Comparison of ENCODE assay signal across 10 cellular contexts in genomic region chr13:59458908-59459579, GRCh38.
DNase-seq lines count a peak whose midpoint lies in the region; ATAC-seq and TF ChIP-seq lines count a peak whose summit lies in the region.
"Had no signal": no experiment of that assay in that cellular context is flagged by ENCODE, and none has a peak within 500 bp of the region (broad histone marks: within the 10 kb centered on the region; RNA-seq: fewer than 3 reads in every experiment).

No MANE protein-coding gene starts in this region.

- H3K9me3 Mint-ChIP-seq in neural progenitor cell, result peaks cover 2% of the 10 kb centered on the region
- H3K9me3 Mint-ChIP-seq: activated T-helper 17 cell treated with anti-CD3 and anti-CD28 coated beads, Interleukin-2, amount 50 U/mL, for 72 hours; stimulated activated effector memory CD8-positive, alpha-beta T cell treated with anti-CD3 and anti-CD28 coated beads, Interleukin-12 subunit alpha, Interleukin-12 subunit beta, amount 100 ng/mL, for 72 hours had no signal

- DNase-seq in DMS53 treated with DMSO at 0.1 percent for 48 hours (lab: John Stamatoyannopoulos, UW; ENCODE audit: unreplicated experiment) (peak; percentile 34), NCI-H69 (lab: John Stamatoyannopoulos, UW) (peak; percentile 88), epithelial cell of esophagus (ENCODE audit: low read depth) (peak; percentile 26), neural progenitor cell (ENCODE audit: low spot score) (peak; percentile 17)
- no peak for DNase-seq in stimulated activated CD4-positive, alpha-beta T cell treated with anti-CD3 and anti-CD28 coated beads, Interleukin-4, amount 100 ng/mL, for 1 hour

- peak overlapping the region; percentile 28 for H3K4me2 ChIP-seq in neural progenitor cell

- no peak overlapping the region for H3K4me3 ChIP-seq in epithelial cell of esophagus (ENCODE audit: low read length)
- no peak overlapping the region for H3K4me3 ChIP-seq in neural progenitor cell

- peaks cover 31% of the 10 kb centered on the region for H3K4me1 Mint-ChIP-seq in neural progenitor cell

- peaks cover 14% of the 10 kb centered on the region for H3F3A ChIP-seq in neural progenitor cell (ENCODE audit: low read depth)

- H3K9me3 ChIP-seq in neural progenitor cell (ENCODE audit: low read depth), result no peaks in the 10 kb centered on the region

- no peak overlapping the region for H3K4me3 Mint-ChIP-seq in neural progenitor cell
- H3K4me3 Mint-ChIP-seq: activated T-helper 17 cell treated with anti-CD3 and anti-CD28 coated beads, Interleukin-2, amount 50 U/mL, for 72 hours; stimulated activated effector memory CD8-positive, alpha-beta T cell treated with anti-CD3 and anti-CD28 coated beads, Interleukin-12 subunit alpha, Interleukin-12 subunit beta, amount 100 ng/mL, for 72 hours had no signal

- ATAC-seq in GM21367 (IDR thresholded peaks at IDR 0.05; ENCODE audit: unreplicated experiment), result no peak
- ATAC-seq in GM21526 (IDR thresholded peaks at IDR 0.05; ENCODE audit: low FRiP score, unreplicated experiment), result no peak
- no peak for ATAC-seq in activated CD4-positive, CD25-positive, alpha-beta regulatory T cell treated with anti-CD3 and anti-CD28 coated beads, Interleukin-2, amount 50 U/mL, for 24 hours
- ATAC-seq: activated T-helper 17 cell treated with anti-CD3 and anti-CD28 coated beads, Interleukin-2, amount 50 U/mL, for 72 hours; stimulated activated effector memory CD8-positive, alpha-beta T cell treated with anti-CD3 and anti-CD28 coated beads, Interleukin-12 subunit alpha, Interleukin-12 subunit beta, amount 100 ng/mL, for 72 hours had no signal

- H3K27me3 Mint-ChIP-seq in neural progenitor cell (ENCODE audit: insufficient read depth, low read depth), result peaks cover 6% of the 10 kb centered on the region

- no peaks in the 10 kb centered on the region for H4K20me1 ChIP-seq in neural progenitor cell (ENCODE audit: low read depth)

- no peaks in the 10 kb centered on the region for H3K27me3 ChIP-seq in neural progenitor cell

- peak overlapping the region; percentile 90 for H2AFZ ChIP-seq in neural progenitor cell (replicated peaks)

- H3K36me3 Mint-ChIP-seq in neural progenitor cell, result no peaks in the 10 kb centered on the region
- H3K36me3 Mint-ChIP-seq: stimulated activated effector memory CD8-positive, alpha-beta T cell treated with anti-CD3 and anti-CD28 coated beads, Interleukin-12 subunit alpha, Interleukin-12 subunit beta, amount 100 ng/mL, for 72 hours had no signal

- H3K79me2 ChIP-seq in neural progenitor cell (ENCODE audit: low read depth), result no peaks in the 10 kb centered on the region

- peaks cover 11% of the 10 kb centered on the region for H3K4me1 ChIP-seq in neural progenitor cell

- no peak overlapping the region for H3K27ac ChIP-seq in neural progenitor cell

- H3K36me3 ChIP-seq in neural progenitor cell, result no peaks in the 10 kb centered on the region

- no peak overlapping the region for H3K9ac ChIP-seq in neural progenitor cell

- no peak for TF ChIP-seq CTCF in epithelial cell of esophagus (IDR thresholded peaks at IDR 0.05; ENCODE audit: insufficient read depth, low read depth, low read length, missing control alignments)
- no peak for TF ChIP-seq CTCF in neural progenitor cell (IDR thresholded peaks at IDR 0.05)

- peak overlapping the region; percentile 79 for H3K27ac Mint-ChIP-seq in neural progenitor cell
- H3K27ac Mint-ChIP-seq: activated T-helper 17 cell treated with anti-CD3 and anti-CD28 coated beads, Interleukin-2, amount 50 U/mL, for 72 hours; stimulated activated effector memory CD8-positive, alpha-beta T cell treated with anti-CD3 and anti-CD28 coated beads, Interleukin-12 subunit alpha, Interleukin-12 subunit beta, amount 100 ng/mL, for 72 hours had no signal
